In the genomic region with DNA sequence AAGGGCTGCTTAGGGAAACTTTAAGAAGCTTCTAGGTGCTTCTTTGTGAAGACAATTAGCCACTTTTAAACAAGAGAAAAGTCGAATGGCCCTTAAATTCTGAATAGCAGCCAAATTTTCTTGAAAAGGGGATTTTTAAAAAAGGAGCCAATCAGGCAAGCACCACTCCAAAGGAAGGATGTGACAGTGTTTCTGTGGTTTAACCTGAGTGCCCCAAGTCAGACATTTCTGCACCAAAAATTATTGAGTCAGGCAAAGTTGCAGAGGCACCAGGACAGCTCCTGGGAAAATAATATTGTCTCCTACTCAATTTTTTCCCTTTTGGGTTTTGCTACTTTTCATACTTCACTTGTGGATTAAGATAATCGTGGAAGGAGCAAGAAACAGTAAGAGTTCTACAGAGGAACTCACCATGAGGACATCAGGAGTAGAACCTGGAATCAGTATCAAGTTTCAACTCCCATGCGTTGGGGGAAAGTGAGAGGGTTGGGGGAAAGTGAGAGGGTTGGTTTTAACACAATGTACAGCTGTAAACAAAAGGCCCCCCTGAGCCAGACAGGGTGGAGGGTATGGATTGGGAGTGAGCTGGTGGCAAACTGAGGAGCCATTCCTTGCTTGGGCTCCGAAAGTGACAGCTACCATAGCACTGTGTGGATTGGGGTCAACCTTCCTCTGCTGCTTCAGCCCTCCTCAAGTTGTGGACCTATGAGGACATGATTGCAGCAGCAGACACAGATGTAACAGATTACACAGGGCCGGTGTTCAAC, we compare ENCODE assay signal across 16 cellular contexts.
DNase-seq lines count a peak whose midpoint lies in the region; ATAC-seq and TF ChIP-seq lines count a peak whose summit lies in the region.
"Had no signal": no experiment of that assay in that cellular context is flagged by ENCODE, and none has a peak within 500 bp of the region (broad histone marks: within the 10 kb centered on the region; RNA-seq: fewer than 3 reads in every experiment).

No MANE protein-coding gene starts in this region.

- H3K27me3 ChIP-seq in naive thymus-derived CD4-positive, alpha-beta T cell (ENCODE audit: control insufficient read depth in 2 of 2, insufficient read depth in 2 of 2, low read length in 2 of 2) = no peaks in the 10 kb centered on the region
- H3K27me3 ChIP-seq: breast epithelium, thyroid gland had no signal

- H3K4me3 ChIP-seq in naive thymus-derived CD4-positive, alpha-beta T cell (ENCODE audit: low read length) = no peak overlapping the region
- H3K4me3 ChIP-seq: breast epithelium, thyroid gland had no signal

- no peaks in the 10 kb centered on the region for H3K9me3 Mint-ChIP-seq in T-helper 1 cell treated with Interleukin-12 subunit alpha and Interleukin-12 subunit beta and Interleukin-4 antibody, amounts not matched to agents 30 μg/mL and 1 μg/mL, for 36 hours
- H3K9me3 Mint-ChIP-seq in activated B cell treated with CpG ODN at 0.5 μM for 24 hours = no peaks in the 10 kb centered on the region
- no peaks in the 10 kb centered on the region for H3K9me3 Mint-ChIP-seq in naive thymus-derived CD4-positive, alpha-beta T cell
- H3K9me3 Mint-ChIP-seq: activated T-helper 2 cell treated with anti-CD3 and anti-CD28 coated beads, Interferon-gamma antibody, Interleukin-2, Interleukin-4, amounts not matched to agents 10 μg/mL and 5 μg/mL and 100 μg/mL, durations not matched to agents 14 hours and 24 hours and 36 hours; mesothelial cell of epicardium had no signal

- peaks cover 8 to 26% of the 10 kb centered on the region in 2 donors for H3K4me1 ChIP-seq in naive thymus-derived CD4-positive, alpha-beta T cell (ENCODE audit: control insufficient read depth in 2 of 2, insufficient read depth in 2 of 2, low read length in 2 of 2)
- H3K4me1 ChIP-seq: breast epithelium, thyroid gland had no signal

- peaks cover 17% of the 10 kb centered on the region for H3K36me3 Mint-ChIP-seq in T-helper 1 cell treated with Interleukin-12 subunit alpha and Interleukin-12 subunit beta and Interleukin-4 antibody, amounts not matched to agents 30 μg/mL and 1 μg/mL, for 36 hours (ENCODE audit: low read depth)
- peaks cover 16% of the 10 kb centered on the region for H3K36me3 Mint-ChIP-seq in activated B cell treated with CpG ODN at 0.5 μM for 24 hours (ENCODE audit: low read depth)
- H3K36me3 Mint-ChIP-seq in naive thymus-derived CD4-positive, alpha-beta T cell = peaks cover 0 to 20% (median 9%) of the 10 kb centered on the region in 5 donors

- H3K36me3 ChIP-seq in naive thymus-derived CD4-positive, alpha-beta T cell (ENCODE audit: control insufficient read depth in 2 of 3, insufficient read depth in 3 of 3, low read length in 3 of 3) = peaks cover 0 to 3% (median 0%) of the 10 kb centered on the region in 3 experiments
- H3K36me3 ChIP-seq: breast epithelium, thyroid gland had no signal

- DNase-seq in T-helper 1 cell (no peak), GM20000 (ENCODE audit: low spot score) (peak; percentile 13), activated B cell treated with CpG ODN at 0.5 μM for 24 hours (no peak), DMS 273 treated with DMSO at 0.1 percent for 48 hours (lab: John Stamatoyannopoulos, UW) (no peak)
- DNase-seq in naive thymus-derived CD4-positive, alpha-beta T cell = peak in 7 of 9 donors; percentile 39 to 66 (median 60)
- DNase-seq: Calu3; NCI-H2029; SHP77 treated with DMSO at 0.1 percent for 48 hours; stimulated activated CD4-positive, alpha-beta T cell treated with anti-CD3 and anti-CD28 coated beads, Interleukin-12 subunit alpha, Interleukin-12 subunit beta, amount 100 ng/mL, for 4 hours; thyroid gland had no signal

- peaks cover 36% of the 10 kb centered on the region for H3K4me1 Mint-ChIP-seq in T-helper 1 cell treated with Interleukin-12 subunit alpha and Interleukin-12 subunit beta and Interleukin-4 antibody, amounts not matched to agents 30 μg/mL and 1 μg/mL, for 36 hours (ENCODE audit: low read depth)
- H3K4me1 Mint-ChIP-seq in activated B cell treated with CpG ODN at 0.5 μM for 24 hours = peaks cover 97% of the 10 kb centered on the region
- H3K4me1 Mint-ChIP-seq in naive thymus-derived CD4-positive, alpha-beta T cell = peaks cover 31 to 77% (median 67%) of the 10 kb centered on the region in 7 donors
- H3K4me1 Mint-ChIP-seq: mesothelial cell of epicardium had no signal

- intact Hi-C loops in activated B cell treated with CpG ODN at 0.5 μM for 24 hours (cut with micrococcal nuclease) = loop anchor here (1.0 to 10.0 kb wide), 3 partner anchors 29 to 1527 kb away; partner anchors contain the start of gene RPAP3
- intact Hi-C loops in naive thymus-derived CD4-positive, alpha-beta T cell (cut with micrococcal nuclease) = loop anchor here in 1 of 2 donors (2.0 kb wide), 1 partner anchor 37 kb away; no protein-coding TSS in a partner anchor

- CTCF ChIA-PET in activated B cell treated with CpG ODN at 0.5 μM for 24 hours (lab: Charles Lee) = interaction anchor here (1.0 kb wide), 1 partner anchor 106 kb away, joined by 3 read pairs; no protein-coding TSS in a partner anchor
- CTCF ChIA-PET in naive thymus-derived CD4-positive, alpha-beta T cell (lab: Charles Lee) = no interaction called here

- H3K27me3 Mint-ChIP-seq in T-helper 1 cell treated with Interleukin-12 subunit alpha and Interleukin-12 subunit beta and Interleukin-4 antibody, amounts not matched to agents 30 μg/mL and 1 μg/mL, for 36 hours (ENCODE audit: low read depth) = no peaks in the 10 kb centered on the region
- H3K27me3 Mint-ChIP-seq in activated B cell treated with CpG ODN at 0.5 μM for 24 hours = no peaks in the 10 kb centered on the region
- H3K27me3 Mint-ChIP-seq in naive thymus-derived CD4-positive, alpha-beta T cell = no peaks in the 10 kb centered on the region

- H3K27ac ChIP-seq in naive thymus-derived CD4-positive, alpha-beta T cell (ENCODE audit: low read depth, low read length) = peak overlapping the region; percentile 55
- H3K27ac ChIP-seq: breast epithelium, thyroid gland had no signal

- H3K27ac Mint-ChIP-seq in T-helper 1 cell treated with Interleukin-12 subunit alpha and Interleukin-12 subunit beta and Interleukin-4 antibody, amounts not matched to agents 30 μg/mL and 1 μg/mL, for 36 hours = peak overlapping the region; percentile 77
- peak overlapping the region; percentile 80 for H3K27ac Mint-ChIP-seq in activated B cell treated with CpG ODN at 0.5 μM for 24 hours
- peak overlapping the region; percentile 56 to 89 (median 83) for H3K27ac Mint-ChIP-seq in naive thymus-derived CD4-positive, alpha-beta T cell
- H3K27ac Mint-ChIP-seq: activated T-helper 2 cell treated with anti-CD3 and anti-CD28 coated beads, Interferon-gamma antibody, Interleukin-2, Interleukin-4, amounts not matched to agents 10 μg/mL and 5 μg/mL and 100 μg/mL, durations not matched to agents 14 hours and 24 hours and 36 hours; mesothelial cell of epicardium had no signal

- no peaks in the 10 kb centered on the region for H3K9me3 ChIP-seq in naive thymus-derived CD4-positive, alpha-beta T cell (ENCODE audit: control insufficient read depth in 2 of 3, low read length in 3 of 3)
- H3K9me3 ChIP-seq: breast epithelium, thyroid gland had no signal

- TF ChIP-seq CTCF in GM20000 (IDR thresholded peaks at IDR 0.05; ENCODE audit: extremely low read depth, missing control alignments) (no peak), activated B cell treated with CpG ODN at 0.5 μM for 24 hours (IDR thresholded peaks at IDR 0.05) (no peak)

- ATAC-seq in activated B cell treated with CpG ODN at 0.5 μM for 24 hours (ENCODE audit: low read depth) (no peak), GM21737 (IDR thresholded peaks at IDR 0.05; ENCODE audit: unreplicated experiment) (no peak), HG02763 (IDR thresholded peaks at IDR 0.05; ENCODE audit: unreplicated experiment) (no peak)
- peak; percentile 84 for ATAC-seq in naive thymus-derived CD4-positive, alpha-beta T cell

- POLR2A ChIA-PET in activated B cell treated with CpG ODN at 0.5 μM for 24 hours (lab: Charles Lee) = interaction anchor here (0.6 to 6.6 kb wide), 7 partner anchors 10 to 282 kb away, joined by 3 to 39 read pairs (median 6); partner anchors contain the start of gene SLC38A1
- POLR2A ChIA-PET in naive thymus-derived CD4-positive, alpha-beta T cell (lab: Charles Lee) = interaction anchor here (1.0 to 3.0 kb wide), 4 partner anchors 39 to 92 kb away, joined by 3 to 9 read pairs (median 4); no protein-coding TSS in a partner anchor

- H3K4me3 Mint-ChIP-seq in T-helper 1 cell treated with Interleukin-12 subunit alpha and Interleukin-12 subunit beta and Interleukin-4 antibody, amounts not matched to agents 30 μg/mL and 1 μg/mL, for 36 hours = peak overlapping the region; percentile 41
- H3K4me3 Mint-ChIP-seq in activated B cell treated with CpG ODN at 0.5 μM for 24 hours = peak overlapping the region; percentile 58
- peak overlapping the region; percentile 16 to 78 (median 66) for H3K4me3 Mint-ChIP-seq in naive thymus-derived CD4-positive, alpha-beta T cell
- H3K4me3 Mint-ChIP-seq: mesothelial cell of epicardium had no signal

Comparison
In these comparisons a context has a peak if more than half of its experiments do, and no peak if none do; other contexts are left out.
1. DNase-seq: peak in GM20000 (single experiment) and naive thymus-derived CD4-positive, alpha-beta T cell (7 of 9); none in T-helper 1 cell (0 of 5), activated B cell treated with CpG ODN at 0.5 μM for 24 hours (single experiment) and DMS 273 treated with DMSO at 0.1 percent for 48 hours (single experiment).
2. Peak in every context shown above with its lines, with median percentiles within 50 percentile points of each other: H3K27ac Mint-ChIP-seq and H3K4me3 Mint-ChIP-seq.